Comparison of ENCODE assay signal across 8 cellular contexts in the genomic region with DNA sequence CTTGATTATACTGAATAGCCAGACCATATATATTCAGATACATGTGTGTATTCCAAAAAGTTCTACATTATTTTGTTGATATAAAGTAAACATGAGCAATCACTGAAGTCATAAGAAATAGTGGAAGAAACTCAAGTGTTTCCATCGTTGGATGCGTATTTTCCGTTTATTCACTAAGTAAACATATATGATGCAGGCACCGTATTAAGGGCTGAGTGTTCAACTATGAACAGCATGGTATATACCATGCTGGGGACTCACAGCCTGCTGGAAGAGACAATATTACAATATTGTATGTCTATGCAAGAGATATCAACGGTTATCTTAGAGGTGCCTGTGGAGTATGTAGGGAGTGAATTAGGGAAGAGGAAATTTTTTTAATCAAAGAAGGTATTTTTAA. TPM values are rescaled to one million over a fixed set of nuclear protein-coding genes. Genes with fewer than 3 reads are reported as not detected.
DNase-seq lines count a peak whose midpoint lies in the region; ATAC-seq, FAIRE-seq and TF ChIP-seq lines count a peak whose summit lies in the region.

No MANE protein-coding gene starts in this region.

- CTCF ChIA-PET in K562 (lab: Yijun Ruan, JAX; ENCODE audit: low intra/inter-chr PET ratio): no interaction called here

- H3K4me3 ChIP-seq in AG10803 (ENCODE audit: low read length) (peak overlapping the region; percentile 98), HUES48 (ENCODE audit: low read depth, low read length) (peak overlapping the region; percentile 67), K562 (peak overlapping the region; percentile 70), mucosa of rectum (ENCODE audit: low read length in 2 of 2) (peak overlapping the region; percentile 97)

- no peaks in the 10 kb centered on the region for H3K9me1 ChIP-seq in K562 (ENCODE audit: control insufficient read depth, insufficient read depth, low read length)

- in situ Hi-C loops in K562 (cut with MboI): loop anchor here (5.0 kb wide), 1 partner anchor 126 kb away; no protein-coding TSS in a partner anchor

- peak overlapping the region; percentile 87 for H2AFZ ChIP-seq in K562 (ENCODE audit: low read depth, low read length)

- no peak for FAIRE-seq in K562 (lab: Jason Lieb, UNC)

- intact Hi-C loops in K562 (cut with micrococcal nuclease): loop anchor here (5.0 kb wide), 1 partner anchor 244 kb away; no protein-coding TSS in a partner anchor

- DNase-seq in AG10803 (ENCODE audit: low read depth) (no peak), K562 (ENCODE audit: extremely low read depth in 1 of 4, low spot score in 3 of 4) (peak in 1 of 4 experiments; percentile 24), putamen (ENCODE audit: low spot score) (no peak)
- no peak for DNase-seq in effector CD4-positive, alpha-beta T cell

- H3K4me1 ChIP-seq in HUES48 (ENCODE audit: control insufficient read depth, insufficient read depth, low read length): peaks cover 7% of the 10 kb centered on the region
- peaks cover 0 to 6% of the 10 kb centered on the region in 2 experiments; a peak in 3 of 5 replicates for H3K4me1 ChIP-seq in K562 (replicated peaks in 1 of 2; ENCODE audit: control insufficient read depth in 2 of 2, insufficient read depth in 2 of 2, low read length in 2 of 2)
- peaks cover 0 to 6% of the 10 kb centered on the region in 2 donors for H3K4me1 ChIP-seq in mucosa of rectum (ENCODE audit: control insufficient read depth in 2 of 2, insufficient read depth in 2 of 2, low read length in 2 of 2)

- no peaks in the 10 kb centered on the region for H3K9me3 ChIP-seq in HUES48 (ENCODE audit: control insufficient read depth, insufficient read depth, low read length)
- H3K9me3 ChIP-seq in K562 (replicated peaks; ENCODE audit: control insufficient read depth, insufficient read depth, low read depth, low read length): no peaks in the 10 kb centered on the region
- H3K9me3 ChIP-seq in mucosa of rectum (ENCODE audit: control insufficient read depth in 2 of 2, low read length in 2 of 2): no peaks in the 10 kb centered on the region

- no TSS peak for BruUV-seq in K562 (replicated peaks; lab: Mats Ljungman, UMichigan)

- ATAC-seq in K562: peak; percentile 59
- ATAC-seq in HG03108 (IDR thresholded peaks at IDR 0.05; ENCODE audit: unreplicated experiment): no peak
- no peak for ATAC-seq in GM18858 (IDR thresholded peaks at IDR 0.05; ENCODE audit: unreplicated experiment)

- peak overlapping the region; percentile 79 for H3K4me2 ChIP-seq in K562 (ENCODE audit: insufficient read depth, low read length)

- TF ChIP-seq RAD21 in K562 (CRISPR knock-in tag; conservative IDR thresholded peaks at IDR 0.05 in 1 of 2, IDR thresholded peaks at IDR 0.05 in 1 of 2): no peak

- TF ChIP-seq CTCF in AG10803 (conservative IDR thresholded peaks at IDR 0.05; ENCODE audit: low read length): no peak
- TF ChIP-seq CTCF in K562 (IDR thresholded peaks at IDR 0.05 in 2 of 3, conservative IDR thresholded peaks at IDR 0.05 in 1 of 3; ENCODE audit: insufficient read depth in 2 of 3, low read depth in 1 of 3, low read length in 3 of 3): no peak

- TF ChIP-seq POLR2A in K562 (conservative IDR thresholded peaks at IDR 0.05): no peak

- H3K9ac ChIP-seq in HUES48 (ENCODE audit: low read depth, low read length) (peak overlapping the region; percentile 83), K562 (ENCODE audit: insufficient read depth in 1 of 2, low read depth in 2 of 2, low read length in 2 of 2) (peak overlapping the region in 1 of 2 experiments; percentile 94; a peak in 2 of 4 replicates), mucosa of rectum (ENCODE audit: low read depth in 1 of 2, low read length in 2 of 2) (peak overlapping the region in 1 of 2 donors; percentile 91)

- WGBS in K562 (ENCODE audit: insufficient coverage, low coverage, missing lambda C conversion rate): 4% methylated on average over 5 of the region's 5 CpGs

- POLR2A ChIA-PET in K562 (lab: Yijun Ruan, JAX): interaction anchor here (1.2 to 1.6 kb wide), 2 partner anchors 8 to 20 kb away, joined by 4 to 5 read pairs; no protein-coding TSS in a partner anchor

- no peaks in the 10 kb centered on the region for H3K36me3 ChIP-seq in HUES48 (ENCODE audit: control insufficient read depth, insufficient read depth, low read length)
- H3K36me3 ChIP-seq in K562 (ENCODE audit: control insufficient read depth, insufficient read depth, low read length): no peaks in the 10 kb centered on the region
- H3K36me3 ChIP-seq in mucosa of rectum (ENCODE audit: control insufficient read depth in 2 of 2, insufficient read depth in 2 of 2, low read length in 2 of 2): peaks cover 14 to 17% of the 10 kb centered on the region in 2 donors

- H3K79me2 ChIP-seq in K562 (ENCODE audit: control insufficient read depth, insufficient read depth, low read length): peaks cover 16% of the 10 kb centered on the region

- no peaks in the 10 kb centered on the region for H4K20me1 ChIP-seq in K562 (replicated peaks; ENCODE audit: control insufficient read depth, insufficient read depth, low read length)

- H3K27me3 ChIP-seq in HUES48 (ENCODE audit: control insufficient read depth, insufficient read depth, low read length) (no peaks in the 10 kb centered on the region), K562 (ENCODE audit: control insufficient read depth in 2 of 2, insufficient read depth in 2 of 2, low read length in 2 of 2) (no peaks in the 10 kb centered on the region), mucosa of rectum (ENCODE audit: control insufficient read depth in 2 of 2, insufficient read depth in 2 of 2, low read length in 2 of 2) (peaks cover 0 to 4% of the 10 kb centered on the region in 2 donors)

- no peak for TF ChIP-seq EP300 in K562 (IDR thresholded peaks at IDR 0.05; ENCODE audit: low read length)

- H3K27ac ChIP-seq in HUES48 (ENCODE audit: low read depth, low read length) (no peak overlapping the region), K562 (ENCODE audit: extremely low read depth, low read depth, low read length) (peak overlapping the region; percentile 96), mucosa of rectum (ENCODE audit: low read depth in 2 of 2, low read length in 2 of 2) (no peak overlapping the region)

TF ChIP-seq in K562, 482 proteins besides CTCF, POLR2A, EP300 and RAD21 (continues in another document):
- TF ChIP-seq, protein P1, sequence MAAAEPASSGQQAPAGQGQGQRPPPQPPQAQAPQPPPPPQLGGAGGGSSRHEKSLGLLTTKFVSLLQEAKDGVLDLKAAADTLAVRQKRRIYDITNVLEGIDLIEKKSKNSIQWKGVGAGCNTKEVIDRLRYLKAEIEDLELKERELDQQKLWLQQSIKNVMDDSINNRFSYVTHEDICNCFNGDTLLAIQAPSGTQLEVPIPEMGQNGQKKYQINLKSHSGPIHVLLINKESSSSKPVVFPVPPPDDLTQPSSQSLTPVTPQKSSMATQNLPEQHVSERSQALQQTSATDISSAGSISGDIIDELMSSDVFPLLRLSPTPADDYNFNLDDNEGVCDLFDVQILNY (CRISPR knock-in tag; IDR thresholded peaks at IDR 0.05): no peak

RNA-seq across cellular contexts. Expression of gene PYROXD1, which starts 1.2 kb away (rescaled TPM):
- total RNA-seq in K562 (2011; cell fraction: chromatin; rRNA removed; ENCODE audit: low replicate concordance): 3.1 and 19.8 TPM in 2 replicates
- total RNA-seq in K562 (2011; cell fraction: nucleolus; rRNA removed): 3.3 and 3.6 TPM in 2 replicates
- total RNA-seq in K562 (2011; cell fraction: nucleoplasm; rRNA removed): 6.2 and 10.0 TPM in 2 replicates
- total RNA-seq in K562 (2014; rRNA removed): 3.5 and 4.0 TPM in 2 replicates
- 7.9 and 8.3 TPM in 2 replicates for total RNA-seq in K562 (2014; rRNA removed; fragmentation: Illumina TruSeq; extraction: Trizol)
- 4.4 and 5.0 TPM in 2 replicates for total RNA-seq in K562 (2015; rRNA removed; fragmentation: Illumina TruSeq; extraction: Trizol)
- total RNA-seq in K562 (2021): 9.0 and 9.3 TPM in 2 replicates
- 7.4 and 8.2 TPM in 2 replicates for polyA plus RNA-seq in K562 (2011; rRNA removed)
- 2.1 and 4.6 TPM in 2 replicates for polyA plus RNA-seq in K562 (2011; cell fraction: cytosol; rRNA removed)
- polyA plus RNA-seq in K562 (2011; cell fraction: nucleus; rRNA removed): 4.4 and 5.4 TPM in 2 replicates
- 4.7 and 8.1 TPM in 2 replicates for polyA plus RNA-seq in K562 (2012)
- polyA plus RNA-seq in K562 (2014; fragmentation: Illumina TruSeq; extraction: Trizol): 6.1 and 6.8 TPM in 2 replicates
- 1 to 10 TPM; 4.7 to 5.8 TPM for polyA plus RNA-seq in K562 (2014; fragmentation: Nextera tagmentation; extraction: Ambion mirVana)
- polyA plus RNA-seq in K562 (2014; rRNA removed): 5.7 and 6.0 TPM in 2 replicates
- 14.8 and 17.2 TPM in 2 replicates for polyA minus RNA-seq in K562 (2011; rRNA and poly(A)+ RNA removed)
- polyA minus RNA-seq in K562 (2011; cell fraction: cytosol; rRNA and poly(A)+ RNA removed): 3.4 and 4.5 TPM in 2 replicates
- polyA minus RNA-seq in K562 (2011; cell fraction: nucleus; rRNA and poly(A)+ RNA removed): 5.8 and 14.8 TPM in 2 replicates
